Comparison of ENCODE assay signal across 20 cellular contexts in genomic region chr11:8829556-8829955, GRCh38.
"Had no signal": no experiment of that assay in that cellular context is flagged by ENCODE, and none has a peak within 500 bp of the region (broad histone marks: within the 10 kb centered on the region; RNA-seq: fewer than 3 reads in every experiment).

No MANE protein-coding gene starts in this region.

- H3K9me3 ChIP-seq: ascending aorta, lower lobe of right lung, thoracic aorta, upper lobe of right lung had no signal

- H3K27ac ChIP-seq: ascending aorta, coronary artery, lower lobe of right lung, thoracic aorta, upper lobe of right lung had no signal

- H3K36me3 ChIP-seq: ascending aorta, lower lobe of right lung, thoracic aorta, upper lobe of right lung had no signal

- DNase-seq: activated B cell treated with CpG ODN at 0.5 μM for 24 hours; activated CD4-positive, alpha-beta T cell treated with anti-CD3 and anti-CD28 coated beads for 4 hours; activated CD8-positive, alpha-beta T cell treated with anti-CD3 and anti-CD28 coated beads for 36 hours; activated effector memory CD4-positive, alpha-beta T cell treated with anti-CD3 and anti-CD28 coated beads, Interleukin-2, amount 50 U/mL, for 16 hours; activated naive CD4-positive, alpha-beta T cell treated with anti-CD3 and anti-CD28 coated beads, Interleukin-2, amount 50 U/mL, for 16 hours; activated T-cell treated with anti-CD3 and anti-CD28 coated beads, Interleukin-2, amount 50 U/mL, for 72 hours; hypothalamus; islet precursor cell; left colon; lower lobe of right lung; nephron progenitor cell; nucleus accumbens; retina; stimulated activated CD4-positive, alpha-beta T cell treated with anti-CD3 and anti-CD28 coated beads, Interleukin-4, amount 100 ng/mL, for 1 hour; stimulated activated naive B cell treated with anti-CD40 and anti-IgM and Interleukin-4, amounts not matched to agents 10 μg/mL and 1 μg/mL and 100 μg/mL, for 72 hours; upper lobe of right lung had no signal

- H3K4me1 ChIP-seq: ascending aorta had no signal

- H3K4me3 ChIP-seq: ascending aorta, coronary artery, lower lobe of right lung, skin epidermis, thoracic aorta, upper lobe of right lung had no signal

- H3K27me3 ChIP-seq: ascending aorta, upper lobe of right lung had no signal

- ATAC-seq: activated CD8-positive, alpha-beta T cell treated with anti-CD3 and anti-CD28 coated beads for 36 hours; activated T-cell treated with anti-CD3 and anti-CD28 coated beads, Interleukin-2, amount 50 U/mL, for 72 hours; left colon; stimulated activated naive B cell treated with anti-CD40 and anti-IgM and Interleukin-4, amounts not matched to agents 10 μg/mL and 1 μg/mL and 100 μg/mL, for 72 hours had no signal
